19 cellular contexts compared by ENCODE assay signal in the genomic region with DNA sequence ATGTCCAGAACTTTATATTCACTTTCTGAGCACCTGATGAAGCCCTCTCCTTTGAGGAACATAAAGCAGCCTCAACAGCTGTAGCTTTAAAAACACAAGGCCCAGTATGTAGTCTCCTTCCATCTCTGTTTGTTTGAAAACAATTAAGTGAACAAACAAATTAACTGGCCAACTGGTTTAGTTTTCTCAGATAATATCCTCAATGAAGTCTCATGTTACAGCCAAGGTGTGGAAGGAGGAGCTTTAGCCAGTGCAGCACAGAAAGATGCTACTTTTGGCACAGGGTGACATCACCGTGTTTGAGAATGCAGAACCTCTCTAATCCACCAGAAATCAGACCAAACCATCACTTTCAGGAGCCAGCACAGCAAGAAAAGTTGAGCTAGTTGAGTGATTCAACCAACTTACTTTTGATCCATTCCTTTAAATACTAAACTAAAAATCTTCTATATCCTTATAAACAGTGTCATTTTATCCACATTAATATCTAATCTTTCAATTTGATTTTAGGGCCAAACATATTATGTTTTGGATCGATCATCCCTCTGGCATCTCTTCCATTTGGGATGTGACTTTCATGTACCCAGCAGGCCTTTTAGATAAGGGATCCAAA.
"Had no signal": no experiment of that assay in that cellular context is flagged by ENCODE, and none has a peak within 500 bp of the region (broad histone marks: within the 10 kb centered on the region; RNA-seq: fewer than 3 reads in every experiment).

No MANE protein-coding gene starts in this region.

- H3K9me3 ChIP-seq: body of pancreas, left lung, mucosa of descending colon, thyroid gland had no signal

- H3K27me3 ChIP-seq: body of pancreas, left lung, thyroid gland had no signal

- H3K27ac ChIP-seq: body of pancreas, left lung, thyroid gland, WERI-Rb-1 had no signal

- DNase-seq: activated CD4-positive, alpha-beta T cell treated with anti-CD3 and anti-CD28 coated beads for 36 hours; activated CD8-positive, alpha-beta memory T cell treated with anti-CD3 and anti-CD28 coated beads, Interleukin-2, amount 50 U/mL, for 4 hours; activated CD8-positive, alpha-beta T cell treated with anti-CD3 and anti-CD28 coated beads for 36 hours; activated naive CD4-positive, alpha-beta T cell treated with anti-CD3 and anti-CD28 coated beads for 36 hours; amniotic stem cell; body of pancreas; central memory CD4-positive, alpha-beta T cell; cortex of kidney; effector CD8-positive, alpha-beta T cell; foreskin melanocyte; head of caudate nucleus; islet precursor cell; left lung; mucosa of descending colon; naive thymus-derived CD8-positive, alpha-beta T cell; posterior cingulate gyrus; small intestine; thyroid gland; WERI-Rb-1 had no signal

- H3K4me3 ChIP-seq: body of pancreas, left lung, mucosa of descending colon, thyroid gland had no signal

- ATAC-seq: activated CD4-positive, alpha-beta T cell treated with anti-CD3 and anti-CD28 coated beads for 36 hours; activated CD8-positive, alpha-beta T cell treated with anti-CD3 and anti-CD28 coated beads for 36 hours; body of pancreas; left lung; mucosa of descending colon; naive thymus-derived CD8-positive, alpha-beta T cell had no signal

- H3K4me1 ChIP-seq: body of pancreas, left lung, thyroid gland had no signal

- H3K36me3 ChIP-seq: left lung, thyroid gland, WERI-Rb-1 had no signal
